In the genomic region with DNA sequence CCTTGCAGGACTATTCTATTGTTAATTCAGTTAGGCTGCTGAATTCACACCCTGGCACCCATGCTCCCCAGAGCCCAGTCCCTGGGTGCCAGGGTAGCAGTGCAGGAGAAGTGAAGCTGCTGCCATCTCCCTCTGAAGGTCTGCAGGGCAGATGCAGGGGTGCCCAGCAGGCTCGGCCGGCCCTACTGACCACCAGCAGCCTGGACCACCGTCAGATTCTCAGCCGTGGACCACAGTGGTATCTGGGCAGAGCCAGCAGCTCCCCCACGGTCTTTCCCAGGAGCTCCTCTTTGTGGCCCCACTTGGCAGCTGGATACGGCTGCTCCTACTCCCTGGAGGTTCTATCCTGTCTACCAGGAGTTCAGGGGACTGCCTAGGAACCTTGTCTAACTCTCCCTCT, we compare ENCODE assay signal across 12 cellular contexts. TPM values are rescaled to one million over a fixed set of nuclear protein-coding genes. Genes with fewer than 3 reads are reported as not detected.
DNase-seq lines count a peak whose midpoint lies in the region; ATAC-seq and TF ChIP-seq lines count a peak whose summit lies in the region.
"Had no signal": no experiment of that assay in that cellular context is flagged by ENCODE, and none has a peak within 500 bp of the region (broad histone marks: within the 10 kb centered on the region; RNA-seq: fewer than 3 reads in every experiment).

No MANE protein-coding gene starts in this region.

- H3K4me3 Mint-ChIP-seq in chondrocyte (ENCODE audit: unreplicated experiment): no peak overlapping the region
- no peak overlapping the region for H3K4me3 Mint-ChIP-seq in CD14-positive monocyte

- H3K18ac ChIP-seq in neuronal stem cell (ENCODE audit: low read length): peak overlapping the region; percentile 72

- H3K9me3 Mint-ChIP-seq in chondrocyte (ENCODE audit: low read depth): no peaks in the 10 kb centered on the region
- peaks cover 0 to 2% (median 0%) of the 10 kb centered on the region in 7 donors for H3K9me3 Mint-ChIP-seq in CD14-positive monocyte

- no peak overlapping the region for H3K27ac Mint-ChIP-seq in chondrocyte (ENCODE audit: unreplicated experiment)
- no peak overlapping the region for H3K27ac Mint-ChIP-seq in CD14-positive monocyte

- H2BK5ac ChIP-seq in neuronal stem cell (ENCODE audit: low read length): no peak overlapping the region

- peak overlapping the region; percentile 75 for H2BK15ac ChIP-seq in neuronal stem cell (ENCODE audit: low read length)

- no peak overlapping the region for H2AFZ ChIP-seq in neuronal stem cell (ENCODE audit: low read length)

- DNase-seq in Right ventricle myocardium superior (peak; percentile 23), left ventricle myocardium inferior (no peak), chondrocyte (ENCODE audit: low spot score) (peak; percentile 66), neuronal stem cell (ENCODE audit: low spot score) (no peak), upper lobe of right lung (peak; percentile 61), HPDE6-E6E7 (ENCODE audit: extremely low spot score) (no peak), CD14-positive monocyte (ENCODE audit: low spot score) (no peak), AG20443 (ENCODE audit: low spot score) (no peak)

- H3K36me3 Mint-ChIP-seq in chondrocyte (ENCODE audit: low read depth) (no peaks in the 10 kb centered on the region), CD14-positive monocyte (no peaks in the 10 kb centered on the region)

- H3K14ac ChIP-seq in neuronal stem cell (ENCODE audit: low read length): no peak overlapping the region

- ATAC-seq in Right ventricle myocardium superior (ENCODE audit: poor library complexity) (no peak), upper lobe of right lung (no peak)

- H3K36me3 ChIP-seq in left ventricle myocardium inferior (no peaks in the 10 kb centered on the region), neuronal stem cell (replicated peaks in 1 of 2; ENCODE audit: control insufficient read depth in 2 of 2, insufficient read depth in 2 of 2, low read length in 2 of 2) (no peaks in the 10 kb centered on the region), upper lobe of right lung (no peaks in the 10 kb centered on the region)
- H3K36me3 ChIP-seq: neutrophil had no signal

- no peak overlapping the region for H4K91ac ChIP-seq in neuronal stem cell (ENCODE audit: low read depth, low read length, poor library complexity)

- no peak overlapping the region for H3K4me2 ChIP-seq in neuronal stem cell (ENCODE audit: insufficient read depth, low read length, poor library complexity, severe bottlenecking)

- no peak overlapping the region for H2BK120ac ChIP-seq in neuronal stem cell (ENCODE audit: low read depth, low read length)

- H3K27me3 Mint-ChIP-seq in chondrocyte (ENCODE audit: low read depth) (peaks cover 20% of the 10 kb centered on the region), CD14-positive monocyte (ENCODE audit: low read depth in 3 of 3) (peaks cover 6 to 9% (median 9%) of the 10 kb centered on the region in 3 donors)

- intact Hi-C loops in Right ventricle myocardium superior (cut with DNase I): loop anchor here (5.0 kb wide), 2 partner anchors 64 to 259 kb away; a partner anchor contains a TSS
- intact Hi-C loops in left ventricle myocardium inferior (cut with micrococcal nuclease): loop anchor here (10.0 kb wide), 2 partner anchors 61 to 261 kb away; a partner anchor contains a TSS
- intact Hi-C loops in upper lobe of right lung (cut with DNase I): no loop called here
- intact Hi-C loops in CD14-positive monocyte (cut with micrococcal nuclease): loop anchor here (1.0 to 2.0 kb wide), 2 partner anchors 255 to 256 kb away; no protein-coding TSS in a partner anchor

- H3K4ac ChIP-seq in neuronal stem cell (ENCODE audit: low read length): no peak overlapping the region

- peaks cover 5% of the 10 kb centered on the region for H3K4me1 ChIP-seq in left ventricle myocardium inferior
- peaks cover 0 to 9% of the 10 kb centered on the region in 2 donors for H3K4me1 ChIP-seq in neuronal stem cell (ENCODE audit: control insufficient read depth in 2 of 2, insufficient read depth in 1 of 2, low read depth in 1 of 2, low read length in 2 of 2)
- H3K4me1 ChIP-seq in upper lobe of right lung: peaks cover 10% of the 10 kb centered on the region

- TF ChIP-seq CTCF in left ventricle myocardium inferior (IDR thresholded peaks at IDR 0.05; ENCODE audit: borderline replicate concordance) (no peak), chondrocyte (IDR thresholded peaks at IDR 0.05) (no peak), upper lobe of right lung (IDR thresholded peaks at IDR 0.05) (no peak), CD14-positive monocyte (IDR thresholded peaks at IDR 0.05) (no peak)

- no peaks in the 10 kb centered on the region for H3K9me3 ChIP-seq in left ventricle myocardium inferior (replicated peaks)
- no peaks in the 10 kb centered on the region for H3K9me3 ChIP-seq in neuronal stem cell (replicated peaks in 1 of 2; ENCODE audit: control insufficient read depth in 2 of 2, insufficient read depth in 1 of 2, low read depth in 1 of 2, low read length in 2 of 2)
- H3K9me3 ChIP-seq in upper lobe of right lung: no peaks in the 10 kb centered on the region
- H3K9me3 ChIP-seq: neutrophil had no signal

- H2BK12ac ChIP-seq in neuronal stem cell (ENCODE audit: low read length): peak overlapping the region; percentile 65

- H3K27ac ChIP-seq in left ventricle myocardium inferior (replicated peaks) (no peak overlapping the region), neuronal stem cell (replicated peaks; ENCODE audit: low read length) (no peak overlapping the region), upper lobe of right lung (no peak overlapping the region)
- H3K27ac ChIP-seq: C4-2B, HL-60, neutrophil had no signal

- H3K4me1 Mint-ChIP-seq in chondrocyte (ENCODE audit: low read depth) (no peaks in the 10 kb centered on the region), CD14-positive monocyte (peaks cover 10% of the 10 kb centered on the region)

- H3K79me1 ChIP-seq in neuronal stem cell (ENCODE audit: low read depth, low read length): no peaks in the 10 kb centered on the region

- WGBS in neuronal stem cell (ENCODE audit: extremely low coverage in 2 of 2, insufficient read length in 2 of 2, insufficient replicate concordance in 1 of 2), 2 donors: no CpG with 5 or more reads among the region's 6 CpGs

- peak overlapping the region; percentile 53 for H2AK5ac ChIP-seq in neuronal stem cell (ENCODE audit: low read depth, low read length)

- no peak overlapping the region for H4K8ac ChIP-seq in neuronal stem cell (ENCODE audit: low read depth, low read length)

- no peak overlapping the region for H3K23ac ChIP-seq in neuronal stem cell (ENCODE audit: low read depth, low read length, poor library complexity)

- no peak overlapping the region for H3K4me3 ChIP-seq in left ventricle myocardium inferior
- H3K4me3 ChIP-seq in neuronal stem cell (ENCODE audit: low read length in 2 of 2): no peak overlapping the region
- H3K4me3 ChIP-seq in upper lobe of right lung: no peak overlapping the region

- H3K27me3 ChIP-seq in left ventricle myocardium inferior (ENCODE audit: low read depth) (peaks cover 6% of the 10 kb centered on the region), neuronal stem cell (ENCODE audit: control insufficient read depth in 3 of 3, insufficient read depth in 3 of 3, low read depth in 1 of 3, low read length in 3 of 3) (peaks cover 0 to 43% (median 0%) of the 10 kb centered on the region in 3 experiments), upper lobe of right lung (no peaks in the 10 kb centered on the region)

- peak overlapping the region; percentile 18 for H3K9ac ChIP-seq in neuronal stem cell (ENCODE audit: low read depth, low read length, poor library complexity)

RNA-seq across cellular contexts. Expression of a gene that starts 46.8 kb away (rescaled TPM):
- total RNA-seq in Right ventricle myocardium superior (21.5 TPM), left ventricle myocardium inferior (24.3 TPM), chondrocyte (0.51 to 1.9 TPM (median 0.60 TPM) in 3 replicates), upper lobe of right lung (3.3 TPM)
- 0.57 TPM for polyA plus RNA-seq in neuronal stem cell (2013, experiment 1 of 2)
- polyA plus RNA-seq in neuronal stem cell (2013, experiment 2 of 2): 0.60 TPM
- polyA plus RNA-seq in CD14-positive monocyte: not detected
- total RNA-seq: glomerular endothelial cell had no signal

RNA-seq across cellular contexts. Expression of a gene that starts 49.7 kb away (rescaled TPM):
- 34.7 TPM for total RNA-seq in Right ventricle myocardium superior
- total RNA-seq in left ventricle myocardium inferior: 30.2 TPM
- 38.5 to 51.9 TPM (median 43.2 TPM) in 3 replicates for total RNA-seq in chondrocyte
- polyA plus RNA-seq in neuronal stem cell (2013, experiment 1 of 2): 46.4 TPM
- 47.5 TPM for polyA plus RNA-seq in neuronal stem cell (2013, experiment 2 of 2)
- 30.8 TPM for total RNA-seq in upper lobe of right lung
- polyA plus RNA-seq in CD14-positive monocyte: 10 to 100 TPM in 1 of 2 donors, 1 to 10 TPM in 1; 2.8 to 13.6 TPM

Comparison
In these comparisons a context has a peak if more than half of its experiments do, and no peak if none do; other contexts are left out.
1. DNase-seq: peak in Right ventricle myocardium superior (single experiment), chondrocyte (single experiment) and upper lobe of right lung (single experiment); none in left ventricle myocardium inferior (single experiment), neuronal stem cell (single experiment), HPDE6-E6E7 (single experiment), CD14-positive monocyte (single experiment) and AG20443 (single experiment).